Comparison of ENCODE assay signal across 9 cellular contexts in genomic region chrX:99001286-99001685, GRCh38.
"Had no signal": no experiment of that assay in that cellular context is flagged by ENCODE, and none has a peak within 500 bp of the region (broad histone marks: within the 10 kb centered on the region; RNA-seq: fewer than 3 reads in every experiment).

No MANE protein-coding gene starts in this region.

- H3K9me3 ChIP-seq: HAP-1 had no signal

- DNase-seq: GM23248, GOT3, HFFc6, IMR-90, KG1 had no signal

- H3K27ac ChIP-seq: GM23248, HL-60 had no signal

- ATAC-seq: HCT116, K562 had no signal

- H3K27ac Mint-ChIP-seq: HFFc6 had no signal

- H3K4me3 ChIP-seq: GM23248, HAP-1, K562 had no signal

- H2AFZ ChIP-seq: GM23248 had no signal

- H3K9ac ChIP-seq: GM23248 had no signal

- H3K4me1 ChIP-seq: HAP-1 had no signal

- H3K4me3 Mint-ChIP-seq: HFFc6 had no signal

- H3K36me3 ChIP-seq: HAP-1 had no signal
